Comparison of ENCODE assay signal across 21 cellular contexts in genomic region chr17:82867763-82868325, GRCh38. TPM values are rescaled to one million over a fixed set of nuclear protein-coding genes. Genes with fewer than 3 reads are reported as not detected.
DNase-seq lines count a peak whose midpoint lies in the region; ATAC-seq, FAIRE-seq and TF ChIP-seq lines count a peak whose summit lies in the region.
"Had no signal": no experiment of that assay in that cellular context is flagged by ENCODE, and none has a peak within 500 bp of the region (broad histone marks: within the 10 kb centered on the region; RNA-seq: fewer than 3 reads in every experiment).

No MANE protein-coding gene starts in this region.

- no peak for DNase-seq in CD4-positive, alpha-beta memory T cell
- DNase-seq in RWPE2 (ENCODE audit: low spot score): peak; percentile 69
- no peak for DNase-seq in HepG2 (ENCODE audit: low spot score)
- DNase-seq in trophoblast cell: no peak
- DNase-seq in HFFc6: no peak
- DNase-seq: activated CD4-positive, alpha-beta memory T cell treated with anti-CD3 and anti-CD28 coated beads for 36 hours; activated naive CD8-positive, alpha-beta T cell treated with anti-CD3 and anti-CD28 coated beads for 36 hours; activated T-cell treated with anti-CD3 and anti-CD28 coated beads, Interleukin-2, amount 50 U/mL, for 48 hours; GM23248; retina; Right ventricle myocardium superior; stimulated activated CD4-positive, alpha-beta T cell treated with anti-CD3 and anti-CD28 coated beads, Interleukin-12 subunit alpha, Interleukin-12 subunit beta, amount 100 ng/mL, for 4 hours had no signal

- H2BK5ac ChIP-seq in trophoblast cell (ENCODE audit: low read depth, low read length, poor library complexity): no peak overlapping the region

- H3K4ac ChIP-seq in trophoblast cell (ENCODE audit: low read depth, low read length): peak overlapping the region; percentile 1

- CTCF ChIA-PET in CD4-positive, alpha-beta memory T cell (lab: Charles Lee; ENCODE audit: partially characterized antibody): no interaction called here
- CTCF ChIA-PET in HepG2 (lab: Yijun Ruan, JAX; ENCODE audit: low intra/inter-chr PET ratio, low total read pairs): no interaction called here

- H3K9me3 Mint-ChIP-seq in CD4-positive, alpha-beta memory T cell: no peaks in the 10 kb centered on the region
- no peaks in the 10 kb centered on the region for H3K9me3 Mint-ChIP-seq in HFFc6
- H3K9me3 Mint-ChIP-seq: activated CD4-positive, alpha-beta memory T cell treated with anti-CD3 and anti-CD28 coated beads for 36 hours; activated naive CD8-positive, alpha-beta T cell treated with anti-CD3 and anti-CD28 coated beads for 36 hours; T-helper 1 cell treated with Interleukin-12 subunit alpha and Interleukin-12 subunit beta and Interleukin-4 antibody, amounts not matched to agents 30 μg/mL and 1 μg/mL, for 36 hours had no signal

- H3K4me1 ChIP-seq in CD4-positive, alpha-beta memory T cell (ENCODE audit: insufficient read depth, low read length): peaks cover 55% of the 10 kb centered on the region
- H3K4me1 ChIP-seq in RWPE2 (ENCODE audit: insufficient read depth, poor library complexity, severe bottlenecking) (peaks cover 2% of the 10 kb centered on the region), HepG2 (ENCODE audit: insufficient read depth, low read length) (no peaks in the 10 kb centered on the region), trophoblast cell (ENCODE audit: control insufficient read depth in 1 of 2, insufficient read depth in 2 of 2, low read length in 2 of 2) (peaks cover 41 to 42% of the 10 kb centered on the region in 2 experiments)

- peak overlapping the region in 4 of 7 donors; percentile 12 to 79 (median 25) for H3K27ac Mint-ChIP-seq in CD4-positive, alpha-beta memory T cell
- no peak overlapping the region for H3K27ac Mint-ChIP-seq in HFFc6
- H3K27ac Mint-ChIP-seq: activated CD4-positive, alpha-beta memory T cell treated with anti-CD3 and anti-CD28 coated beads for 36 hours; activated naive CD8-positive, alpha-beta T cell treated with anti-CD3 and anti-CD28 coated beads for 36 hours; T-helper 1 cell treated with Interleukin-12 subunit alpha and Interleukin-12 subunit beta and Interleukin-4 antibody, amounts not matched to agents 30 μg/mL and 1 μg/mL, for 36 hours had no signal

- H4K20me1 ChIP-seq in HepG2 (ENCODE audit: insufficient read depth, low read length): no peaks in the 10 kb centered on the region

- peak overlapping the region; percentile 9 for H2BK12ac ChIP-seq in trophoblast cell (ENCODE audit: low read length)

- no peak overlapping the region for H3K9ac ChIP-seq in HepG2 (ENCODE audit: insufficient read depth, low read depth, low read length)
- H3K9ac ChIP-seq in trophoblast cell (ENCODE audit: low read length): no peak overlapping the region

- no peak overlapping the region for H3K4me3 ChIP-seq in CD4-positive, alpha-beta memory T cell (ENCODE audit: low read length in 2 of 2)
- H3K4me3 ChIP-seq in RWPE2 (ENCODE audit: severe bottlenecking): no peak overlapping the region
- H3K4me3 ChIP-seq in HepG2 (replicated peaks in 1 of 3; ENCODE audit: insufficient read depth in 1 of 3, low read depth in 2 of 3, low read length in 3 of 3): no peak overlapping the region
- no peak overlapping the region for H3K4me3 ChIP-seq in trophoblast cell (ENCODE audit: low read depth, low read length)
- H3K4me3 ChIP-seq: GM23248 had no signal

- peak overlapping the region; percentile 62 for H3K14ac ChIP-seq in trophoblast cell (ENCODE audit: low read length)

- in situ Hi-C loops in HepG2 (cut with HindIII; ENCODE audit: extremely low pct_ligation_motif_present, low pct_unique_long_range_greater_than_20kb): no loop called here

- TF ChIP-seq EP300 in HepG2 (IDR thresholded peaks at IDR 0.05; ENCODE audit: low read depth in 2 of 2, low read length in 2 of 2) (no peak), HepG2 (CRISPR knock-in tag; IDR thresholded peaks at IDR 0.05; ENCODE audit: borderline replicate concordance) (no peak)

- no peak for TF ChIP-seq POLR2A in HepG2 (IDR thresholded peaks at IDR 0.05; ENCODE audit: insufficient read depth in 1 of 2, low read depth in 2 of 2, low read length in 2 of 2)

- H3K18ac ChIP-seq in trophoblast cell (ENCODE audit: low read length): peak overlapping the region; percentile 26

- peaks cover 17% of the 10 kb centered on the region for H3K36me3 ChIP-seq in CD4-positive, alpha-beta memory T cell (ENCODE audit: insufficient read depth, low read length)
- H3K36me3 ChIP-seq in RWPE2 (ENCODE audit: low read depth) (peaks cover 9% of the 10 kb centered on the region), HepG2 (replicated peaks in 1 of 2; ENCODE audit: control insufficient read depth in 1 of 2, insufficient read depth in 2 of 2, low read length in 2 of 2) (peaks cover 13 to 19% of the 10 kb centered on the region in 2 experiments; a peak in 4 of 5 replicates), trophoblast cell (ENCODE audit: control insufficient read depth in 1 of 2, insufficient read depth in 2 of 2, low read length in 2 of 2) (peaks cover 9 to 13% of the 10 kb centered on the region in 2 experiments)

- H3K4me2 ChIP-seq in HepG2 (ENCODE audit: low read depth, low read length) (no peak overlapping the region), trophoblast cell (ENCODE audit: low read length) (no peak overlapping the region)

- H4K91ac ChIP-seq in trophoblast cell (ENCODE audit: low read depth, low read length): peak overlapping the region; percentile 20

- H3K27me3 ChIP-seq in CD4-positive, alpha-beta memory T cell (ENCODE audit: insufficient read depth, low read length): no peaks in the 10 kb centered on the region
- H3K27me3 ChIP-seq in RWPE2 (ENCODE audit: insufficient read depth, poor library complexity, severe bottlenecking) (no peaks in the 10 kb centered on the region), HepG2 (ENCODE audit: control insufficient read depth in 1 of 2, insufficient read depth in 2 of 2, low read length in 2 of 2) (no peaks in the 10 kb centered on the region), trophoblast cell (ENCODE audit: insufficient read depth, low read length) (no peaks in the 10 kb centered on the region)
- H3K27me3 ChIP-seq: neutrophil had no signal

- no peak overlapping the region for H2AFZ ChIP-seq in HepG2 (ENCODE audit: low read length)
- no peak overlapping the region for H2AFZ ChIP-seq in trophoblast cell (ENCODE audit: insufficient read depth, low read length, poor library complexity)
- H2AFZ ChIP-seq: GM23248 had no signal

- no peak overlapping the region for H2BK120ac ChIP-seq in trophoblast cell (ENCODE audit: insufficient read depth, low read length, poor library complexity)

- BruUV-seq in HepG2 (replicated peaks; lab: Mats Ljungman, UMichigan): no TSS peak

- 95% methylated on average over 18 of the region's 18 CpGs for WGBS in HepG2 (ENCODE audit: low lambda C conversion rate)
- no CpG with 5 or more reads among the region's 18 CpGs for WGBS in trophoblast cell (ENCODE audit: extremely low coverage, insufficient coverage, insufficient read length)

- H3K23ac ChIP-seq in trophoblast cell (ENCODE audit: low read length): no peak overlapping the region

- POLR2A ChIA-PET in CD4-positive, alpha-beta memory T cell (lab: Charles Lee; ENCODE audit: partially characterized antibody): interaction anchor here (5.1 kb wide), 1 partner anchor 8 kb away, joined by 39 read pairs; no protein-coding TSS in a partner anchor
- POLR2A ChIA-PET in HepG2 (lab: Yijun Ruan, JAX): no interaction called here

- H3K79me1 ChIP-seq in trophoblast cell (ENCODE audit: low read length): peaks cover 25% of the 10 kb centered on the region

- intact Hi-C loops in CD4-positive, alpha-beta memory T cell (cut with micrococcal nuclease): loop anchor here (10.0 kb wide), 1 partner anchor 177 kb away; no protein-coding TSS in a partner anchor
- intact Hi-C loops in HepG2 (cut with micrococcal nuclease; ENCODE audit: unreplicated experiment): no loop called here

- TF ChIP-seq CTCF in RWPE2 (IDR thresholded peaks at IDR 0.05; ENCODE audit: poor library complexity, severe bottlenecking) (no peak), HepG2 (CRISPR knock-in tag; IDR thresholded peaks at IDR 0.05) (no peak), HFFc6 (IDR thresholded peaks at IDR 0.05) (no peak)

- H3K9me3 ChIP-seq in CD4-positive, alpha-beta memory T cell (ENCODE audit: control insufficient read depth in 1 of 2, low read length in 2 of 2): no peaks in the 10 kb centered on the region
- H3K9me3 ChIP-seq in RWPE2 (ENCODE audit: severe bottlenecking) (no peaks in the 10 kb centered on the region), HepG2 (ENCODE audit: low read length) (no peaks in the 10 kb centered on the region), trophoblast cell (ENCODE audit: insufficient read depth, low read depth, low read length) (no peaks in the 10 kb centered on the region)
- H3K9me3 ChIP-seq: neutrophil had no signal

- H3K4me3 Mint-ChIP-seq in CD4-positive, alpha-beta memory T cell: peak overlapping the region in 1 of 8 donors; percentile 25
- no peak overlapping the region for H3K4me3 Mint-ChIP-seq in HFFc6
- H3K4me3 Mint-ChIP-seq: activated CD4-positive, alpha-beta memory T cell treated with anti-CD3 and anti-CD28 coated beads for 36 hours; activated naive CD8-positive, alpha-beta T cell treated with anti-CD3 and anti-CD28 coated beads for 36 hours; T-helper 1 cell treated with Interleukin-12 subunit alpha and Interleukin-12 subunit beta and Interleukin-4 antibody, amounts not matched to agents 30 μg/mL and 1 μg/mL, for 36 hours had no signal

- no peak overlapping the region for H3K27ac ChIP-seq in CD4-positive, alpha-beta memory T cell (ENCODE audit: low read depth, low read length)
- H3K27ac ChIP-seq in RWPE2 (ENCODE audit: poor library complexity, severe bottlenecking): no peak overlapping the region
- no peak overlapping the region for H3K27ac ChIP-seq in HepG2 (ENCODE audit: extremely low read length, insufficient read depth, low read length)
- no peak overlapping the region for H3K27ac ChIP-seq in trophoblast cell (ENCODE audit: low read depth, low read length)
- H3K27ac ChIP-seq: neutrophil, VCaP had no signal

- H4K8ac ChIP-seq in trophoblast cell (ENCODE audit: low read depth, low read length): no peak overlapping the region

- no peak for TF ChIP-seq RAD21 in HepG2 (CRISPR knock-in tag; IDR thresholded peaks at IDR 0.05)

- ATAC-seq in RWPE2 (ENCODE audit: low read depth): no peak
- no peak for ATAC-seq in HepG2
- no peak for ATAC-seq in GM19023 (IDR thresholded peaks at IDR 0.05; ENCODE audit: unreplicated experiment)
- ATAC-seq in HG03460 (IDR thresholded peaks at IDR 0.05; ENCODE audit: unreplicated experiment): no peak

- peak overlapping the region; percentile 2 for H4K12ac ChIP-seq in trophoblast cell (ENCODE audit: low read depth, low read length)

- H3K36me3 Mint-ChIP-seq in CD4-positive, alpha-beta memory T cell: peaks cover 13 to 17% of the 10 kb centered on the region in 2 donors
- H3K36me3 Mint-ChIP-seq in HFFc6 (ENCODE audit: low read depth): peaks cover 10% of the 10 kb centered on the region

- FAIRE-seq in HepG2 (lab: Jason Lieb, UNC): no peak
- FAIRE-seq: GM18507, keratinocyte had no signal

- H3K27me3 Mint-ChIP-seq in CD4-positive, alpha-beta memory T cell: no peaks in the 10 kb centered on the region
- H3K27me3 Mint-ChIP-seq in HFFc6 (ENCODE audit: insufficient read depth): no peaks in the 10 kb centered on the region; the same call in none of the 2 replicates
- H3K27me3 Mint-ChIP-seq: activated CD4-positive, alpha-beta memory T cell treated with anti-CD3 and anti-CD28 coated beads for 36 hours; activated naive CD8-positive, alpha-beta T cell treated with anti-CD3 and anti-CD28 coated beads for 36 hours had no signal

- H3K4me1 Mint-ChIP-seq in CD4-positive, alpha-beta memory T cell: peaks cover 28 to 69% (median 33%) of the 10 kb centered on the region in 4 donors
- peaks cover 22% of the 10 kb centered on the region for H3K4me1 Mint-ChIP-seq in HFFc6 (ENCODE audit: low read depth)

- peak overlapping the region; percentile 25 for H2AK5ac ChIP-seq in trophoblast cell (ENCODE audit: low read length)

- H3K79me2 ChIP-seq in HepG2 (ENCODE audit: insufficient read depth, low read length) (no peaks in the 10 kb centered on the region), trophoblast cell (ENCODE audit: control insufficient read depth, insufficient read depth, low read length, poor library complexity) (peaks cover 5% of the 10 kb centered on the region)

RNA-seq across cellular contexts. Expression of gene ZNF750, which starts 28.0 kb away (rescaled TPM):
- total RNA-seq in CD4-positive, alpha-beta memory T cell: not detected
- polyA plus RNA-seq in CD4-positive, alpha-beta memory T cell: not detected
- total RNA-seq in HepG2 (2016; rRNA removed; fragmentation: Illumina TruSeq; extraction: Trizol): not detected in 2 replicates
- total RNA-seq in HepG2 (2016; cell fraction: cytosol; rRNA removed; fragmentation: Illumina TruSeq; extraction: Trizol; ENCODE audit: low read depth): not detected in 2 replicates
- total RNA-seq in HepG2 (2016; cell fraction: insoluble cytoplasmic fraction; rRNA removed; fragmentation: Illumina TruSeq; extraction: Trizol): not detected in 2 replicates
- total RNA-seq in HepG2 (2016; cell fraction: membrane; rRNA removed; fragmentation: Illumina TruSeq; extraction: Trizol): not detected in 2 replicates
- not detected in 2 replicates for total RNA-seq in HepG2 (2016; cell fraction: nucleus; rRNA removed; fragmentation: Illumina TruSeq; extraction: Trizol)
- not detected in 2 replicates for polyA plus RNA-seq in HepG2 (2011; rRNA removed)
- not detected in 2 replicates for polyA plus RNA-seq in HepG2 (2011; cell fraction: cytosol; rRNA removed)
- not detected in 2 replicates for polyA plus RNA-seq in HepG2 (2011; cell fraction: nucleus; rRNA removed)
- polyA plus RNA-seq in HepG2 (2012): 0.03 and 0.05 TPM in 2 replicates
- not detected in 2 replicates for polyA plus RNA-seq in HepG2 (2016; cell fraction: cytosol; fragmentation: Illumina TruSeq; extraction: Trizol; ENCODE audit: low read depth)
- not detected in 2 replicates for polyA plus RNA-seq in HepG2 (2016; cell fraction: insoluble cytoplasmic fraction; fragmentation: Illumina TruSeq; extraction: Trizol; ENCODE audit: low read depth)
- not detected in 2 replicates for polyA plus RNA-seq in HepG2 (2016; cell fraction: membrane; fragmentation: Illumina TruSeq; extraction: Trizol; ENCODE audit: low read depth)
- not detected in 2 replicates for polyA plus RNA-seq in HepG2 (2016; cell fraction: nucleus; fragmentation: Illumina TruSeq; extraction: Trizol; ENCODE audit: insufficient read depth, low read depth)
- not detected in 2 replicates for polyA minus RNA-seq in HepG2 (2011; rRNA and poly(A)+ RNA removed; ENCODE audit: low replicate concordance)
- not detected in 2 replicates for polyA minus RNA-seq in HepG2 (2011; cell fraction: cytosol; rRNA and poly(A)+ RNA removed)
- polyA minus RNA-seq in HepG2 (2011; cell fraction: nucleus; rRNA and poly(A)+ RNA removed): not detected in 2 replicates
- polyA plus RNA-seq in trophoblast cell (2013): 28.8 and 29.8 TPM in 2 replicates
- total RNA-seq in HFFc6 (2021; fragmentation: NEBNext Ultra II Directional; extraction: Animal tissue kit (Norgen Biotek cat#: 25700)): not detected
- total RNA-seq: activated CD4-positive, alpha-beta memory T cell treated with anti-CD3 and anti-CD28 coated beads for 36 hours; activated naive CD8-positive, alpha-beta T cell treated with anti-CD3 and anti-CD28 coated beads for 36 hours; fibroblast of villous mesenchyme; GM23248; temporal lobe had no signal
